8 cellular contexts compared by ENCODE assay signal in the genomic region with DNA sequence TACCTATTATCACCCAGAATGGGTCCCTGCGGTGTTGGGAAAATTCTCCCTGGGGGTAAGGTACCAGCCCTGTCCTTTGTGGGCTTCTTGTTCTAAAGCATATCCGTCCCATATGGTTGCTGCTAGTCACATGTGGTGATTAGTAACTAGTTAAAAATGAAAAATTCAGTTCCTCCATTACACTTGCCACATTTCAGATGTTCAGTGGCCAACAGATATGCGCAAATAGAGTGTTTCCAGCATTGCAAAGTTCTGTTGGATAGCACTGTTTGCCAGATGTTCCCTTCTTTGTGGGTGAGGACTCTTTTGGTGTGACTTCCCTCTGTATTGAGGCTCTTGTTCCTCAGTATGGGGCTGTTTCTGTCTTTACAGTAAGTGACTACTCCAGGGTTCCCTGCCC. TPM values are rescaled to one million over a fixed set of nuclear protein-coding genes. Genes with fewer than 3 reads are reported as not detected.
DNase-seq lines count a peak whose midpoint lies in the region; ATAC-seq and TF ChIP-seq lines count a peak whose summit lies in the region.
"Had no signal": no experiment of that assay in that cellular context is flagged by ENCODE, and none has a peak within 500 bp of the region (broad histone marks: within the 10 kb centered on the region; RNA-seq: fewer than 3 reads in every experiment).

No MANE protein-coding gene starts in this region.

- H4K8ac ChIP-seq in mesenchymal stem cell (ENCODE audit: low read length): no peak overlapping the region

- no peak overlapping the region for H3K23ac ChIP-seq in mesenchymal stem cell (ENCODE audit: low read length in 2 of 2)

- no peak overlapping the region for H2AFZ ChIP-seq in mesenchymal stem cell (ENCODE audit: low read depth, low read length)

- no peak overlapping the region for H3K4ac ChIP-seq in mesenchymal stem cell (ENCODE audit: low read depth in 1 of 2, low read length in 2 of 2)

- H3K36me3 ChIP-seq in mesenchymal stem cell (ENCODE audit: control insufficient read depth in 1 of 2, insufficient read depth in 2 of 2, low read depth in 1 of 2, low read length in 2 of 2): peaks cover 60% of the 10 kb centered on the region in 2 experiments

- peaks cover 2% of the 10 kb centered on the region; the same call in 1 of the 2 replicates for H3K27me3 Mint-ChIP-seq in HFFc6 (ENCODE audit: insufficient read depth)

- H3K79me1 ChIP-seq in mesenchymal stem cell (replicated peaks; ENCODE audit: low read length, poor library complexity, severe bottlenecking): peaks cover 27% of the 10 kb centered on the region

- H3K9me3 Mint-ChIP-seq in HFFc6: no peaks in the 10 kb centered on the region

- H3K4me1 Mint-ChIP-seq in HFFc6 (ENCODE audit: low read depth): peaks cover 42% of the 10 kb centered on the region

- DNase-seq in HFFc6 (peak; percentile 25), mesenchymal stem cell (no peak), C1 segment of cervical spinal cord (lab: John Stamatoyannopoulos, UW) (no peak)
- DNase-seq: activated CD4-positive, alpha-beta T cell treated with anti-CD3 and anti-CD28 coated beads, Interleukin-2, amount 50 U/mL, for 1 hour; amygdala; left lung had no signal

- H2BK12ac ChIP-seq in mesenchymal stem cell (ENCODE audit: low read length in 2 of 2): no peak overlapping the region

- H3K4me2 ChIP-seq in mesenchymal stem cell (ENCODE audit: low read length, poor library complexity, severe bottlenecking): no peak overlapping the region

- no peak overlapping the region for H3K14ac ChIP-seq in mesenchymal stem cell (ENCODE audit: low read length in 2 of 2)

- H3K27me3 ChIP-seq in mesenchymal stem cell (ENCODE audit: control insufficient read depth in 1 of 2, insufficient read depth in 1 of 2, low read length in 2 of 2): no peaks in the 10 kb centered on the region
- H3K27me3 ChIP-seq: left lung had no signal

- H2BK120ac ChIP-seq in mesenchymal stem cell (ENCODE audit: low read depth, low read length): no peak overlapping the region

- H3K4me1 ChIP-seq in mesenchymal stem cell (ENCODE audit: control insufficient read depth, insufficient read depth, low read depth, low read length): peaks cover 32% of the 10 kb centered on the region

- H2BK5ac ChIP-seq in mesenchymal stem cell (ENCODE audit: low read depth, low read length, poor library complexity, severe bottlenecking): no peak overlapping the region

- no peak overlapping the region for H3K18ac ChIP-seq in mesenchymal stem cell (ENCODE audit: low read depth in 1 of 2, low read length in 2 of 2)

- no peak overlapping the region for H3K27ac ChIP-seq in mesenchymal stem cell (ENCODE audit: low read length, poor library complexity, severe bottlenecking)
- H3K27ac ChIP-seq: left lung, prostate gland had no signal

- H3K4me3 ChIP-seq in mesenchymal stem cell (ENCODE audit: insufficient read depth in 1 of 2, low read depth in 1 of 2, low read length in 2 of 2): peak overlapping the region in 1 of 2 experiments; percentile 4
- H3K4me3 ChIP-seq: left lung, prostate gland had no signal

- H3K36me3 Mint-ChIP-seq in HFFc6 (ENCODE audit: low read depth): peaks cover 29% of the 10 kb centered on the region

- ATAC-seq in GM19035 (IDR thresholded peaks at IDR 0.05; ENCODE audit: unreplicated experiment): no peak
- ATAC-seq: left lung had no signal

- peak overlapping the region; percentile 54; the same call in 1 of the 2 replicates for H3K27ac Mint-ChIP-seq in HFFc6

- TF ChIP-seq CTCF in HFFc6 (IDR thresholded peaks at IDR 0.05): no peak

- H3K4me3 Mint-ChIP-seq in HFFc6: no peak overlapping the region

- no peaks in the 10 kb centered on the region for H3K9me3 ChIP-seq in mesenchymal stem cell (ENCODE audit: control insufficient read depth, low read length)
- H3K9me3 ChIP-seq: left lung, prostate gland had no signal

- WGBS in mesenchymal stem cell: 98% methylated on average over 3 of the region's 3 CpGs

- peak overlapping the region; percentile 44 for H3K9ac ChIP-seq in mesenchymal stem cell (ENCODE audit: low read length)

- no peak overlapping the region for H2AK5ac ChIP-seq in mesenchymal stem cell (ENCODE audit: low read length, severe bottlenecking)

- no peak overlapping the region for H4K91ac ChIP-seq in mesenchymal stem cell (ENCODE audit: low read length)

- no peak overlapping the region for H2BK15ac ChIP-seq in mesenchymal stem cell (ENCODE audit: low read depth, poor library complexity, severe bottlenecking)

RNA-seq across cellular contexts. Expression of a gene that starts 3.8 kb away (rescaled TPM):
- 10 to 100 TPM; 46.4 to 65.5 (median 59.6) TPM for total RNA-seq in HFFc6 (2021; fragmentation: NEBNext Ultra II Directional; extraction: Animal tissue kit (Norgen Biotek cat#: 25700))
- polyA plus RNA-seq in mesenchymal stem cell (2013, experiment 1 of 2): 34.1 TPM
- polyA plus RNA-seq in mesenchymal stem cell (2013, experiment 2 of 2): 31.7 TPM

RNA-seq across cellular contexts. Expression of a gene that starts 18.2 kb away (rescaled TPM):
- total RNA-seq in HFFc6 (2021; fragmentation: NEBNext Ultra II Directional; extraction: Animal tissue kit (Norgen Biotek cat#: 25700)): 1 to 10 TPM; 3.7 to 7.6 (median 6.2) TPM
- polyA plus RNA-seq in mesenchymal stem cell (2013, experiment 1 of 2): 7.5 TPM
- polyA plus RNA-seq in mesenchymal stem cell (2013, experiment 2 of 2): 7.2 TPM

RNA-seq across cellular contexts. Expression of a gene that starts 25.8 kb away (rescaled TPM):
- total RNA-seq in HFFc6 (2021; fragmentation: NEBNext Ultra II Directional; extraction: Animal tissue kit (Norgen Biotek cat#: 25700)): 10 to 100 TPM; 66.1 to 92.5 (median 83.6) TPM
- polyA plus RNA-seq in mesenchymal stem cell (2013, experiment 1 of 2): 50.1 TPM
- 49.7 TPM for polyA plus RNA-seq in mesenchymal stem cell (2013, experiment 2 of 2)

RNA-seq across cellular contexts. Expression of a gene that starts 25.9 kb away (rescaled TPM):
- 10 to 100 TPM in 5 of 6 experiments, 1 to 10 TPM in 1; 9.3 to 15.4 (median 14.5) TPM for total RNA-seq in HFFc6 (2021; fragmentation: NEBNext Ultra II Directional; extraction: Animal tissue kit (Norgen Biotek cat#: 25700))
- 11.8 TPM for polyA plus RNA-seq in mesenchymal stem cell (2013, experiment 1 of 2)
- 11.8 TPM for polyA plus RNA-seq in mesenchymal stem cell (2013, experiment 2 of 2)

RNA-seq across cellular contexts. Expression of a gene that starts 31.6 kb away (rescaled TPM):
- total RNA-seq in HFFc6 (2021; fragmentation: NEBNext Ultra II Directional; extraction: Animal tissue kit (Norgen Biotek cat#: 25700)): under 1 TPM; 0.43 to 0.70 (median 0.55) TPM
- 1.7 TPM for polyA plus RNA-seq in mesenchymal stem cell (2013, experiment 1 of 2)
- polyA plus RNA-seq in mesenchymal stem cell (2013, experiment 2 of 2): 1.2 TPM
